In the genomic region with DNA sequence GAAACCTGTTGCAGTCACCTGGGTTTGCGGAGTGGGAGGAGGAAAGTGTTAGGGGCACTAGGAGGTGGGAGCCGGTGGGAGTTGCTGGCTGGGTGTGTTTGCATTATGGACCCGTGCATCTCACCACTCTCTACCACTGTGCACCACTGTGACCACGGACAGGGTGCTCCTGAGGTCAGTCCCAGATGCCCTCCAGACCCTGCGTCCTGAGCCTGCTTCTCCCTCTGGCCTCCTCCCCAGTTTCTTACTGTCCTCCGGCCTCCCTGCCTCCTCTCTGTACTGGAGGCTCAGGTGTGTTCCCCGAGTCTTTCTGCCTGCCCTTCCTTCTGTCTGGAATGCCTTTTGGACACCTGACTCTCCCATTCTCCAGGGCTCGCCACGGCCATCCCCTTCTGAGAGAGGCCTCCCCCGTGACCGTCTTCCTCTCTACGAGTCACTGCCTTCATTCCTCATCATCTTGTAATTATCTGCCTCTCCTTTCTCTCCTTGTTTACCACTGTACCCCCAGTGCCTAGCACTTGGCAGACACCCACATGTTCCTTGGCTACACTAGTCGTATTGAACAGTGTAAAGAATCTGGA, we compare ENCODE assay signal across 7 cellular contexts. TPM values are rescaled to one million over a fixed set of nuclear protein-coding genes. Genes with fewer than 3 reads are reported as not detected.
DNase-seq lines count a peak whose midpoint lies in the region; ATAC-seq and TF ChIP-seq lines count a peak whose summit lies in the region.
"Not testable (repeated sequence)": the region's sequence is repeated elsewhere in the genome, so short reads cannot be mapped to it uniquely, and the experiment has no call there.

No MANE protein-coding gene starts in this region.

- not testable (repeated sequence) for H3K4me1 ChIP-seq in Panc1 (ENCODE audit: control insufficient read depth, insufficient read depth, low read length); heart left ventricle; mesenchymal stem cell (ENCODE audit: control insufficient read depth, insufficient read depth, low read depth, low read length)

- CTCF ChIA-PET in Panc1 (lab: Charles Lee) = interaction anchor here (0.7 to 2.0 kb wide), 3 partner anchors 75 to 99 kb away, joined by 3 to 19 read pairs (median 3); no protein-coding TSS in a partner anchor

- peak overlapping the region; percentile 82 for H4K91ac ChIP-seq in mesenchymal stem cell (ENCODE audit: low read length)

- TF ChIP-seq POLR2A in heart left ventricle (IDR thresholded peaks at IDR 0.05) = not testable (repeated sequence)

- not testable (repeated sequence) for H3K36me3 ChIP-seq in Panc1 (ENCODE audit: control insufficient read depth, insufficient read depth, low read length)
- H3K36me3 ChIP-seq in heart left ventricle (peaks cover 0 to 49% (median 13%) of the 10 kb centered on the region in 9 donors), mesenchymal stem cell (ENCODE audit: control insufficient read depth in 1 of 2, insufficient read depth in 2 of 2, low read depth in 1 of 2, low read length in 2 of 2) (peaks cover 0 to 25% of the 10 kb centered on the region in 2 experiments)

- H3K27me3 Mint-ChIP-seq in central memory CD8-positive, alpha-beta T cell; stimulated activated naive B cell treated with anti-CD40 and anti-IgM and Interleukin-4, amounts not matched to agents 10 μg/mL and 1 μg/mL and 100 μg/mL, for 72 hours: not testable (repeated sequence)

- DNase-seq in ELR (ENCODE audit: low read depth) (peak; percentile 35), mesenchymal stem cell (peak; percentile 15)
- not testable (repeated sequence) for DNase-seq in Panc1 (ENCODE audit: low read depth, low spot score); central memory CD8-positive, alpha-beta T cell (ENCODE audit: low spot score in 2 of 2); heart left ventricle; stimulated activated naive B cell treated with anti-CD40 and anti-IgM and Interleukin-4, amounts not matched to agents 10 μg/mL and 1 μg/mL and 100 μg/mL, for 72 hours
- DNase-seq in activated T-cell treated with anti-CD3 and anti-CD28 coated beads, Interleukin-2, amount 50 U/mL, for 48 hours = peak; percentile 22 to 26

- POLR2A ChIA-PET in Panc1 (lab: Charles Lee) = not testable (repeated sequence)

- in situ Hi-C loops in Panc1 (cut with HindIII; ENCODE audit: low pct_unique_long_range_greater_than_20kb, low sequenced_read_pairs) = not testable (repeated sequence)

- H3K18ac ChIP-seq in mesenchymal stem cell (ENCODE audit: low read depth in 1 of 2, low read length in 2 of 2) = not testable (repeated sequence)

- H2BK120ac ChIP-seq in mesenchymal stem cell (ENCODE audit: low read depth, low read length) = not testable (repeated sequence)

- not testable (repeated sequence) for H3K4me2 ChIP-seq in mesenchymal stem cell (ENCODE audit: low read length, poor library complexity, severe bottlenecking)

- intact Hi-C loops in Panc1 (cut with micrococcal nuclease; ENCODE audit: unreplicated experiment) (loop anchor here (1.0 to 5.0 kb wide), 2 partner anchors 71 to 101 kb away; no protein-coding TSS in a partner anchor), heart left ventricle (cut with DNase I) (loop anchor here in 8 of 10 donors (1.0 to 10.0 kb wide), 5 partner anchors 72 to 99 kb away; no protein-coding TSS in a partner anchor)

- not testable (repeated sequence) for H2BK15ac ChIP-seq in mesenchymal stem cell (ENCODE audit: low read depth, poor library complexity, severe bottlenecking)

- not testable (repeated sequence) for H3K4me3 Mint-ChIP-seq in central memory CD8-positive, alpha-beta T cell; stimulated activated naive B cell treated with anti-CD40 and anti-IgM and Interleukin-4, amounts not matched to agents 10 μg/mL and 1 μg/mL and 100 μg/mL, for 72 hours

- peak overlapping the region; percentile 24; the same call in 1 of the 2 replicates for H3K27ac ChIP-seq in Panc1 (ENCODE audit: low read length)
- H3K27ac ChIP-seq in heart left ventricle; mesenchymal stem cell (ENCODE audit: low read length, poor library complexity, severe bottlenecking): not testable (repeated sequence)

- not testable (repeated sequence) for H3K9me3 ChIP-seq in Panc1 (ENCODE audit: control insufficient read depth, insufficient read depth, low read depth, low read length); heart left ventricle; mesenchymal stem cell (ENCODE audit: control insufficient read depth, low read length)

- peak; percentile 82 for ATAC-seq in Panc1
- ATAC-seq in central memory CD8-positive, alpha-beta T cell (replicated peaks; ENCODE audit: extremely low read depth, poor library complexity, severe bottlenecking); stimulated activated naive B cell treated with anti-CD40 and anti-IgM and Interleukin-4, amounts not matched to agents 10 μg/mL and 1 μg/mL and 100 μg/mL, for 72 hours (replicated peaks): not testable (repeated sequence)
- peak; percentile 34 to 80 (median 46) for ATAC-seq in heart left ventricle

- not testable (repeated sequence) for H3K4me3 ChIP-seq in Panc1 (ENCODE audit: low read depth in 2 of 2, low read length in 2 of 2); heart left ventricle; mesenchymal stem cell (ENCODE audit: insufficient read depth in 1 of 2, low read depth in 1 of 2, low read length in 2 of 2)

- not testable (repeated sequence) for BruUV-seq in Panc1 (replicated peaks; lab: Mats Ljungman, UMichigan)

- peaks cover 29% of the 10 kb centered on the region for H3K36me3 Mint-ChIP-seq in central memory CD8-positive, alpha-beta T cell (ENCODE audit: insufficient read depth)
- peaks cover 7 to 29% of the 10 kb centered on the region in 2 donors for H3K36me3 Mint-ChIP-seq in stimulated activated naive B cell treated with anti-CD40 and anti-IgM and Interleukin-4, amounts not matched to agents 10 μg/mL and 1 μg/mL and 100 μg/mL, for 72 hours

- not testable (repeated sequence) for H3K4ac ChIP-seq in mesenchymal stem cell (ENCODE audit: low read depth in 1 of 2, low read length in 2 of 2)

- not testable (repeated sequence) for H2BK12ac ChIP-seq in mesenchymal stem cell (ENCODE audit: low read length in 2 of 2)

- not testable (repeated sequence) for H3K14ac ChIP-seq in mesenchymal stem cell (ENCODE audit: low read length in 2 of 2)

- peaks cover 42% of the 10 kb centered on the region for H3K4me1 Mint-ChIP-seq in central memory CD8-positive, alpha-beta T cell
- peaks cover 23 to 25% of the 10 kb centered on the region in 2 donors for H3K4me1 Mint-ChIP-seq in stimulated activated naive B cell treated with anti-CD40 and anti-IgM and Interleukin-4, amounts not matched to agents 10 μg/mL and 1 μg/mL and 100 μg/mL, for 72 hours

- H3K9ac ChIP-seq in mesenchymal stem cell (ENCODE audit: low read length) = peak overlapping the region; percentile 81

- H3K27me3 ChIP-seq in Panc1 (ENCODE audit: control insufficient read depth, insufficient read depth, low read length); heart left ventricle; mesenchymal stem cell (ENCODE audit: control insufficient read depth in 1 of 2, insufficient read depth in 1 of 2, low read length in 2 of 2): not testable (repeated sequence)

- H3K9me3 Mint-ChIP-seq in central memory CD8-positive, alpha-beta T cell; stimulated activated naive B cell treated with anti-CD40 and anti-IgM and Interleukin-4, amounts not matched to agents 10 μg/mL and 1 μg/mL and 100 μg/mL, for 72 hours: not testable (repeated sequence)

- H4K8ac ChIP-seq in mesenchymal stem cell (ENCODE audit: low read length) = not testable (repeated sequence)

- peaks cover 35% of the 10 kb centered on the region for H3K79me1 ChIP-seq in mesenchymal stem cell (replicated peaks; ENCODE audit: low read length, poor library complexity, severe bottlenecking)

- 84 to 88% (median 86%) methylated on average over 13 of the region's 13 CpGs for WGBS in heart left ventricle, 4 donors
- 67% methylated on average over 13 of the region's 13 CpGs for WGBS in mesenchymal stem cell

- H2AFZ ChIP-seq in mesenchymal stem cell (ENCODE audit: low read depth, low read length) = not testable (repeated sequence)

- H3K23ac ChIP-seq in mesenchymal stem cell (ENCODE audit: low read length in 2 of 2) = not testable (repeated sequence)

- not testable (repeated sequence) for TF ChIP-seq CTCF in Panc1 (IDR thresholded peaks at IDR 0.05); heart left ventricle (IDR thresholded peaks at IDR 0.05)

- not testable (repeated sequence) for H2BK5ac ChIP-seq in mesenchymal stem cell (ENCODE audit: low read depth, low read length, poor library complexity, severe bottlenecking)

- H2AK5ac ChIP-seq in mesenchymal stem cell (ENCODE audit: low read length, severe bottlenecking) = not testable (repeated sequence)

- H3K27ac Mint-ChIP-seq in central memory CD8-positive, alpha-beta T cell (ENCODE audit: low read depth) = peak overlapping the region; percentile 58
- H3K27ac Mint-ChIP-seq in stimulated activated naive B cell treated with anti-CD40 and anti-IgM and Interleukin-4, amounts not matched to agents 10 μg/mL and 1 μg/mL and 100 μg/mL, for 72 hours = peak overlapping the region; percentile 7

RNA-seq across cellular contexts. Expression of gene LCMT1, which starts 14.6 kb away (rescaled TPM):
- 44.2 TPM for total RNA-seq in Panc1 (2021; ENCODE audit: unreplicated experiment)
- 60.8 TPM for polyA plus RNA-seq in Panc1 (2012; ENCODE audit: insufficient read length)
- total RNA-seq in heart left ventricle = 10 to 100 TPM; 33.6 to 50.0 (median 39.6) TPM
- polyA plus RNA-seq in heart left ventricle = 10 to 100 TPM; 36.2 to 49.8 TPM
- 29.2 TPM for polyA plus RNA-seq in mesenchymal stem cell (2013, experiment 1 of 2)
- 28.6 TPM for polyA plus RNA-seq in mesenchymal stem cell (2013, experiment 2 of 2)
